Comparison of ENCODE assay signal across 1 cellular context in genomic region chr20:62924567-62925419, GRCh38.
TF ChIP-seq lines count a peak whose summit lies in the region.

No MANE protein-coding gene starts in this region.

TF ChIP-seq in HepG2, 621 proteins besides CTCF, POLR2A, EP300 and RAD21 (continued from another document and continues in another):
- no peak for TF ChIP-seq ZBTB33 (CRISPR knock-in tag; IDR thresholded peaks at IDR 0.05)
- no peak for TF ChIP-seq ARNTL (CRISPR knock-in tag; IDR thresholded peaks at IDR 0.05)
- no peak; the same call in 1 of the 2 replicates for TF ChIP-seq HDAC2 (CRISPR knock-in tag; IDR thresholded peaks at IDR 0.05)
- TF ChIP-seq LBX2 (CRISPR knock-in tag; IDR thresholded peaks at IDR 0.05; ENCODE audit: borderline replicate concordance): no peak
- TF ChIP-seq ZFP62 (CRISPR knock-in tag; IDR thresholded peaks at IDR 0.05): no peak
- no peak for TF ChIP-seq MAF1 (CRISPR knock-in tag; IDR thresholded peaks at IDR 0.05; ENCODE audit: borderline replicate concordance)
- TF ChIP-seq ZNF841 (CRISPR knock-in tag; IDR thresholded peaks at IDR 0.05; ENCODE audit: borderline replicate concordance): no peak
- TF ChIP-seq CCDC6 (CRISPR knock-in tag; IDR thresholded peaks at IDR 0.05): peak; percentile 41; the same call in 1 of the 2 replicates
- no peak for TF ChIP-seq ZNF784 (CRISPR knock-in tag; IDR thresholded peaks at IDR 0.05; ENCODE audit: borderline replicate concordance)
- no peak for TF ChIP-seq ZNF670 (CRISPR knock-in tag; IDR thresholded peaks at IDR 0.05; ENCODE audit: borderline replicate concordance)
- no peak for TF ChIP-seq IRF1 (CRISPR knock-in tag; IDR thresholded peaks at IDR 0.05; ENCODE audit: low read depth)
- no peak for TF ChIP-seq SATB2 (CRISPR knock-in tag; IDR thresholded peaks at IDR 0.05)
- TF ChIP-seq MEIS1 (CRISPR knock-in tag; IDR thresholded peaks at IDR 0.05; ENCODE audit: borderline replicate concordance): peak; percentile 78; the same call in 1 of the 2 replicates
- no peak for TF ChIP-seq ZNF251 (CRISPR knock-in tag; IDR thresholded peaks at IDR 0.05)
- TF ChIP-seq PHF5A (CRISPR knock-in tag; IDR thresholded peaks at IDR 0.05; ENCODE audit: low read depth, unreplicated experiment): no peak
- TF ChIP-seq FOXP4 (CRISPR knock-in tag; IDR thresholded peaks at IDR 0.05): 0 out of 2 replicates have a peak, but pooled peaks have one; percentile 10
- TF ChIP-seq ZNF205 (CRISPR knock-in tag; IDR thresholded peaks at IDR 0.05): no peak
- peak; percentile 65; the same call in 1 of the 2 replicates for TF ChIP-seq ZNF574 (CRISPR knock-in tag; IDR thresholded peaks at IDR 0.05)
- TF ChIP-seq ZZZ3 (CRISPR knock-in tag; IDR thresholded peaks at IDR 0.05; ENCODE audit: borderline replicate concordance): 0 out of 2 replicates have a peak, but pooled peaks have one; percentile 23
- peak; percentile 60; the same call in 1 of the 2 replicates for TF ChIP-seq ZNF547 (CRISPR knock-in tag; IDR thresholded peaks at IDR 0.05)
- no peak for TF ChIP-seq GMEB2 (CRISPR knock-in tag; IDR thresholded peaks at IDR 0.05; ENCODE audit: low read depth)
- no peak for TF ChIP-seq ZC3H13 (CRISPR knock-in tag; IDR thresholded peaks at IDR 0.05)
- no peak for TF ChIP-seq SMARCC2 (IDR thresholded peaks at IDR 0.05)
- TF ChIP-seq CENPX (CRISPR knock-in tag; IDR thresholded peaks at IDR 0.05): no peak
- no peak for TF ChIP-seq ZNF781 (CRISPR knock-in tag; IDR thresholded peaks at IDR 0.05; ENCODE audit: borderline replicate concordance, not compliant biosample characterization)
- TF ChIP-seq GATAD2A (CRISPR knock-in tag; IDR thresholded peaks at IDR 0.05): no peak; the same call in 1 of the 2 replicates
- no peak for TF ChIP-seq TRIM22 (IDR thresholded peaks at IDR 0.05)
- TF ChIP-seq RFXAP (CRISPR knock-in tag; IDR thresholded peaks at IDR 0.05; ENCODE audit: borderline replicate concordance): no peak
- peak; percentile 72 for TF ChIP-seq SP5 (CRISPR knock-in tag; IDR thresholded peaks at IDR 0.05; ENCODE audit: borderline replicate concordance, low read depth)
- TF ChIP-seq ZNF460 (CRISPR knock-in tag; IDR thresholded peaks at IDR 0.05; ENCODE audit: borderline replicate concordance): no peak
- TF ChIP-seq LCORL (IDR thresholded peaks at IDR 0.05): no peak
- TF ChIP-seq LCORL (CRISPR knock-in tag; IDR thresholded peaks at IDR 0.05): peak; percentile 13; the same call in 1 of the 2 replicates
- TF ChIP-seq MEIS2 (CRISPR knock-in tag; IDR thresholded peaks at IDR 0.05): no peak
- TF ChIP-seq ZNF20 (CRISPR knock-in tag; IDR thresholded peaks at IDR 0.05): no peak
- no peak for TF ChIP-seq ZNF333 (CRISPR knock-in tag; IDR thresholded peaks at IDR 0.05; ENCODE audit: borderline replicate concordance)
- peak; percentile 24 for TF ChIP-seq ELF3 (CRISPR knock-in tag; IDR thresholded peaks at IDR 0.05)
- peak; percentile 58; the same call in 1 of the 2 replicates for TF ChIP-seq CEBPB (IDR thresholded peaks at IDR 0.05; ENCODE audit: borderline replicate concordance, low read depth, low read length)
- no peak for TF ChIP-seq KLF9 (CRISPR knock-in tag; IDR thresholded peaks at IDR 0.05; ENCODE audit: low read depth)
- TF ChIP-seq ZBTB43 (CRISPR knock-in tag; conservative IDR thresholded peaks at IDR 0.05): peak; percentile 7; the same call in 1 of the 2 replicates
- no peak for TF ChIP-seq SOX13 (IDR thresholded peaks at IDR 0.05)
- no peak for TF ChIP-seq SOX13 (CRISPR knock-in tag; conservative IDR thresholded peaks at IDR 0.05 in 1 of 2, IDR thresholded peaks at IDR 0.05 in 1 of 2)
- TF ChIP-seq SIN3A (IDR thresholded peaks at IDR 0.05; ENCODE audit: borderline replicate concordance, low read depth, low read length): no peak; the same call in 1 of the 2 replicates
- TF ChIP-seq ZNF549 (CRISPR knock-in tag; IDR thresholded peaks at IDR 0.05): no peak
- TF ChIP-seq FOSL1 (CRISPR knock-in tag; IDR thresholded peaks at IDR 0.05; ENCODE audit: borderline replicate concordance): no peak
- no peak for TF ChIP-seq HNRNPL (IDR thresholded peaks at IDR 0.05; ENCODE audit: low read depth, low read length)
- no peak for TF ChIP-seq ZNF816 (CRISPR knock-in tag; IDR thresholded peaks at IDR 0.05; ENCODE audit: borderline replicate concordance)
- TF ChIP-seq ZNF280D (CRISPR knock-in tag; IDR thresholded peaks at IDR 0.05): no peak
